ENCODE assay signal across 8 cellular contexts in the genomic region with DNA sequence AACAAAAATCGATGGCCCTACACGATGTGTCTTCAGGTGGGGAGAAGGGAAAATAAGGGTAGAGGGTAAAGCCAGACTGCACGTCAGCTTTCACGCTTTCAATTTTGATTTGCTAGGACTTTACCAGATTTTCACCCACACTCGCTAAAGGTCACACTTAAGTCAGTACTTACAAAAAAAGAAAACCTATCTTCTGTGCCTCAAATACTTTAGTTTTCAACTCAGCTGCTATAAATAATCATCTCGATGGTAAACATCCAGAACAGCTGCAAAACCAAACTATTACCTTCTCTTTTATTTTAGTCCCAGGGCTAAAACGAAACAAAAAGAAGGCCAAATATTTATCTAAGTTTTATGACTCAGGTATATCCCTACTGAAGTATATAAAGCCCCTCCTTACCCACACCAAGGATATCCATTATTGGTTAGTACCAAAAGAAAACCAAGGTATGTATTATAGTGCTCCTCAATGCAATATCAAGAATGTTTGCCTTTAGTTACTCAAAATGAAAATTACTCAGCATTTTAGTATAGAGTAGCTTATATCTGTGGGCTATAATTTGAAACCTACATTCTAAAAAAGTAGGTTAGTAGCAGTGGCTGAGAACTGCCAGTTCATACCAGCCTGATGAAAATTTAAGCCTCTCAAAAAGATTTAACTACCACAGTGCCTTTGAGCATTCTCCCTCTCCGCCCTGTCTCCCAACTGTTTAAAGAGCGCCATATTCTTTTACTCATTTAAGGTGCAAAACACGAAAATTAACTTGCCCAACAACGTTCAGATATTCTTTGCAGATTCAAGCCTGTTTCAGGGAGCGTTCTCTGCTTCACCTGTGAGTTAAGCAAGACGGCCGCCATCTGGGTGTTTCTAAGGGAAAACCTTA. TPM values are rescaled to one million over a fixed set of nuclear protein-coding genes. Genes with fewer than 3 reads are reported as not detected.
DNase-seq lines count a peak whose midpoint lies in the region; ATAC-seq and TF ChIP-seq lines count a peak whose summit lies in the region.

No MANE protein-coding gene starts in this region.

- H3K4me3 ChIP-seq in BLaER1 (peak overlapping the region; percentile 98), mucosa of descending colon (peak overlapping the region; percentile 99)

- H3K4me3 Mint-ChIP-seq in MCF 10A (ENCODE audit: unreplicated experiment), result peak overlapping the region; percentile 97

- DNase-seq in MCF 10A (ENCODE audit: unreplicated experiment) (no peak), mucosa of descending colon (no peak), KBM-7 (no peak), GM03348 (ENCODE audit: low spot score) (no peak)
- no peak for DNase-seq in activated effector memory CD4-positive, alpha-beta T cell treated with Interleukin-2 at 50 U/mL for 16 hours

- H3K4me1 ChIP-seq in BLaER1, result peaks cover 56% of the 10 kb centered on the region
- peaks cover 50% of the 10 kb centered on the region for H3K4me1 ChIP-seq in mucosa of descending colon (ENCODE audit: low read depth)

- intact Hi-C loops in MCF 10A (cut with micrococcal nuclease) (loop anchor here (2.0 kb wide), 1 partner anchor 39 kb away; a partner anchor contains a TSS), mucosa of descending colon (cut with DNase I, micrococcal nuclease) (no loop called here)

- no peaks in the 10 kb centered on the region for H3K27me3 ChIP-seq in BLaER1

- ATAC-seq in GM19324 (IDR thresholded peaks at IDR 0.05; ENCODE audit: low FRiP score, unreplicated experiment) (peak; percentile 40), HG03575 (IDR thresholded peaks at IDR 0.05; ENCODE audit: extremely low read depth, insufficient number of reproducible peaks, low FRiP score, unreplicated experiment) (peak; percentile 38), mucosa of descending colon (peak; percentile 1)

- no peaks in the 10 kb centered on the region for H3K9me3 Mint-ChIP-seq in MCF 10A (ENCODE audit: unreplicated experiment)

- no peak for TF ChIP-seq CTCF in MCF 10A (IDR thresholded peaks at IDR 0.05; ENCODE audit: unreplicated experiment)
- no peak for TF ChIP-seq CTCF in mucosa of descending colon (IDR thresholded peaks at IDR 0.05)

- peak overlapping the region; percentile 100 for H3K27ac Mint-ChIP-seq in MCF 10A (ENCODE audit: low read depth, unreplicated experiment)

- peaks cover 30% of the 10 kb centered on the region for H3K36me3 Mint-ChIP-seq in MCF 10A (ENCODE audit: insufficient read depth, unreplicated experiment)

- no peaks in the 10 kb centered on the region for H3K27me3 Mint-ChIP-seq in MCF 10A (ENCODE audit: insufficient read depth, unreplicated experiment)

- peaks cover 43% of the 10 kb centered on the region for H3K4me1 Mint-ChIP-seq in MCF 10A (ENCODE audit: insufficient read depth, unreplicated experiment)

- POLR2A ChIA-PET in MCF 10A (lab: Yijun Ruan, JAX), result interaction anchor here (0.6 to 5.2 kb wide), 15 partner anchors 11 to 825 kb away, joined by 3 to 43 read pairs (median 3); a partner anchor contains a TSS

- H3K36me3 ChIP-seq in BLaER1 (peaks cover 12% of the 10 kb centered on the region; the same call in 1 of the 2 replicates), mucosa of descending colon (ENCODE audit: low read depth) (no peaks in the 10 kb centered on the region)

- peaks cover 60% of the 10 kb centered on the region for H4K20me1 ChIP-seq in BLaER1

- in situ Hi-C loops in KBM-7 (cut with MboI; ENCODE audit: low pct_unique_long_range_greater_than_20kb, low sequenced_read_pairs), result no loop called here

- TSS peak; percentile 28 for BruUV-seq in MCF 10A (replicated peaks; lab: Mats Ljungman, UMichigan)

- H3K4me2 ChIP-seq in BLaER1, result peak overlapping the region; percentile 85

- H3K9ac ChIP-seq in BLaER1, result peak overlapping the region; percentile 100

- H3K9me3 ChIP-seq in BLaER1 (no peaks in the 10 kb centered on the region), mucosa of descending colon (no peaks in the 10 kb centered on the region)

- peak overlapping the region; percentile 100; the same call in 1 of the 2 replicates for H3K27ac ChIP-seq in BLaER1

- CTCF ChIA-PET in MCF 10A (lab: Yijun Ruan, JAX), result interaction anchor here (0.6 to 1.2 kb wide), 4 partner anchors 12 to 1614 kb away, joined by 3 to 4 read pairs (median 4); no protein-coding TSS in a partner anchor

RNA-seq across cellular contexts. Expression of a gene that starts 1.5 kb away (rescaled TPM):
- total RNA-seq in MCF 10A (2022) (535 and 580 TPM in 2 replicates), mucosa of descending colon (100 to 1,000 TPM; 429 to 934 (median 439) TPM)

RNA-seq across cellular contexts. Expression of a gene that starts 24.2 kb away (rescaled TPM):
- 66.2 and 74.1 TPM in 2 replicates for total RNA-seq in MCF 10A (2022)
- 10 to 100 TPM; 34.5 to 35.5 (median 34.7) TPM for total RNA-seq in mucosa of descending colon

RNA-seq across cellular contexts. Expression of a gene that starts 39.7 kb away (rescaled TPM):
- total RNA-seq in MCF 10A (2022) (38.9 and 41.4 TPM in 2 replicates), mucosa of descending colon (10 to 100 TPM; 25.3 to 51.1 (median 40.8) TPM)
